ENCODE assay signal across 1 cellular context in genomic region chr18:80035997-80036396, GRCh38.
TF ChIP-seq lines count a peak whose summit lies in the region.

No MANE protein-coding gene starts in this region.

TF ChIP-seq in GM23338, 12 proteins besides CTCF, POLR2A, EP300 and RAD21 (continued from another document):
- TF ChIP-seq ZNF462 (CRISPR knock-in tag; IDR thresholded peaks at IDR 0.05) = no peak
